Comparison of ENCODE assay signal across 1 cellular context in the genomic region with DNA sequence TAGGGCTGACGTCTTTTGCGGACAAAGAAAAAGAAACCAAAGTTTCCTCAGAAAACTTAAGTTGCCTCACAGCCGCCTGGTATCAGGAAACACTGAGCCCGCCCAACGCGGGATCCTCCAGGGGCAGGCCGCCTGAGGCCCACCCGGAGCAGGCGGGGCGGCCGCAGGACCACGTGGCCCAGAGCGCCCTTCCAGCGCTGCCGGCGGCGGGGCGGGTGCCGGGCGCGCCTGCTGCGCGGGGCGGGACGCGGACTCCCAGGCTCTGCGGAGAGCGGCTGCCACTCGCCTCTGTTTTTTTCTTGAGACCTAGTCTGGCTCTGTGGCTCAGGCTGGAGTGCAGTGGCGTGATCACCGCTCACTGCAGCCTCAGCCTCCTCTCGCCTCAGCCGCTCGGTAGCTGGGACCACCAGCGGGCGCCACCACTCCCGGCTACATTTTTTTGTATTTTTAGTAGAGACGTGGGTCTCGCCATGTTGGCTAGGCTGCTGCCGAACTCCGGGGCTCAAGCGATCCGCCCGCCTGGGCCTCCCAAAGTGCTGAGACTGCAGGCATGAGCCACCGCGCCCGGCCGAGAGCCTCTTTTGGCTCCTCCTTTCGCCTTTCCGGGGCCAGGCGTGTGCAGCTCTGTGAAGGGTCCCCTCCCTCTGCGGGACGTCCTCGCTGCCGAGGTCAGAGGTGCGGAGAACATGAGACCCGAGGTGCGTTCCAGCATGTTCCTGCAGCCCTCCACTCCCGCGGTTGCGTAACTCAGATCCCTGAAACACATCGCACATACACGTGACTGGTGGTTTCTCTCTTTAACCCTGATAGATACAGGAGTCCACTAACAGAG.
A peak's percentile ranks its signal among the peaks of the same experiment; 100 is the strongest.
TF ChIP-seq lines count a peak whose summit lies in the region.

No MANE protein-coding gene starts in this region.

TF ChIP-seq in IMR-90, 13 proteins besides CTCF, POLR2A, EP300 and RAD21:
- TF ChIP-seq MAFK (IDR thresholded peaks at IDR 0.05; ENCODE audit: low read depth, low read length) = no peak
- peak; percentile 1; the same call in 1 of the 2 replicates for TF ChIP-seq SMC3 (IDR thresholded peaks at IDR 0.05; ENCODE audit: low read depth, low read length)
- TF ChIP-seq CEBPB (IDR thresholded peaks at IDR 0.05; ENCODE audit: low read depth, low read length) = peak; percentile 97
- TF ChIP-seq FOS (IDR thresholded peaks at IDR 0.05; ENCODE audit: low read depth, low read length) = no peak
- TF ChIP-seq, protein P1, sequence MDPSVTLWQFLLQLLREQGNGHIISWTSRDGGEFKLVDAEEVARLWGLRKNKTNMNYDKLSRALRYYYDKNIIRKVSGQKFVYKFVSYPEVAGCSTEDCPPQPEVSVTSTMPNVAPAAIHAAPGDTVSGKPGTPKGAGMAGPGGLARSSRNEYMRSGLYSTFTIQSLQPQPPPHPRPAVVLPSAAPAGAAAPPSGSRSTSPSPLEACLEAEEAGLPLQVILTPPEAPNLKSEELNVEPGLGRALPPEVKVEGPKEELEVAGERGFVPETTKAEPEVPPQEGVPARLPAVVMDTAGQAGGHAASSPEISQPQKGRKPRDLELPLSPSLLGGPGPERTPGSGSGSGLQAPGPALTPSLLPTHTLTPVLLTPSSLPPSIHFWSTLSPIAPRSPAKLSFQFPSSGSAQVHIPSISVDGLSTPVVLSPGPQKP (IDR thresholded peaks at IDR 0.05; ENCODE audit: borderline replicate concordance, low read depth, low read length) = no peak
- TF ChIP-seq NFE2L2 (IDR thresholded peaks at IDR 0.05; ENCODE audit: low read depth, low read length) = no peak
- peak; percentile 70 for TF ChIP-seq BHLHE40 (IDR thresholded peaks at IDR 0.05; ENCODE audit: low read depth, low read length)
- TF ChIP-seq MXI1 (IDR thresholded peaks at IDR 0.05; ENCODE audit: borderline replicate concordance, low read depth, low read length) = peak; percentile 89; the same call in 1 of the 2 replicates
- TF ChIP-seq RCOR1 (IDR thresholded peaks at IDR 0.05; ENCODE audit: insufficient replicate concordance, low read length) = no peak
- TF ChIP-seq, protein P2, sequence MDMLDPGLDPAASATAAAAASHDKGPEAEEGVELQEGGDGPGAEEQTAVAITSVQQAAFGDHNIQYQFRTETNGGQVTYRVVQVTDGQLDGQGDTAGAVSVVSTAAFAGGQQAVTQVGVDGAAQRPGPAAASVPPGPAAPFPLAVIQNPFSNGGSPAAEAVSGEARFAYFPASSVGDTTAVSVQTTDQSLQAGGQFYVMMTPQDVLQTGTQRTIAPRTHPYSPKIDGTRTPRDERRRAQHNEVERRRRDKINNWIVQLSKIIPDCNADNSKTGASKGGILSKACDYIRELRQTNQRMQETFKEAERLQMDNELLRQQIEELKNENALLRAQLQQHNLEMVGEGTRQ (IDR thresholded peaks at IDR 0.05; ENCODE audit: low read depth, low read length) = peak; percentile 91
- no peak for TF ChIP-seq RFX5 (IDR thresholded peaks at IDR 0.05; ENCODE audit: low read depth, low read length)
- TF ChIP-seq CHD1 (IDR thresholded peaks at IDR 0.05; ENCODE audit: low read depth, low read length) = no peak
- TF ChIP-seq MAZ (IDR thresholded peaks at IDR 0.05; ENCODE audit: borderline replicate concordance, low read depth, low read length) = peak; percentile 73; the same call in 1 of the 2 replicates
